26 cellular contexts compared by ENCODE assay signal in the genomic region with DNA sequence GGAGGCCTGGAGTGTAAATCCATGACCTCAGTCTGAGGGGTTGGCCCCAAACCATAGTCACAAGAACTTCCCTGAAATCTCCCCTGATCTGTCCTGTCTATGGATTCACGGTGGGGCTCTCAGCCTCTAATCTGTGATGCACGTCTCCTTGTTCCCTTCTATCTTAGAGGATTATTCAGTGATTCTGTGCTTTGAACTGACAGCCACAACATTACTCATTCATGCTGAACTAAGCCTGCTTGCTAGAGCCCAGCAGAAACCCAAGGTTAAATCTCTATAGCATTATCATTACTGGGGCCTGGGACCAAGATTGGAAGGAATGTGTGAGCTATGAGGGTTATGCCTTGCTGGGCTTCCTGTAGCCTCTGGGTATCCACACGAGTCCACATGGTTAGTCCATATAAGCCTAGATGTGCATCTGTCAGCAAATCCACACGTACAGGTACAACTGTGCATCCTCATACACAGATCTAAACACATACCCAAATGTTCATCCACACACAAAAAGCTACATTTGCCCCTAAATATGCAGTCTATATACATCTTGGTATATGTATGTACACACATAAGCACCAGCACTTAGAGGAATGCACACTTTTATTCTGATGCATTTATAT.
"Had no signal": no experiment of that assay in that cellular context is flagged by ENCODE, and none has a peak within 500 bp of the region (broad histone marks: within the 10 kb centered on the region; RNA-seq: fewer than 3 reads in every experiment).

No MANE protein-coding gene starts in this region.

- H3K9me3 ChIP-seq: gastrocnemius medialis, left ventricle myocardium inferior, ovary, sigmoid colon, suprapubic skin, tibial artery had no signal

- H3K27ac ChIP-seq: gastrocnemius medialis, left ventricle myocardium inferior, ovary, sigmoid colon, suprapubic skin, tibial artery, VCaP had no signal

- DNase-seq: activated CD4-positive, alpha-beta T cell treated with anti-CD3 and anti-CD28 coated beads for 48 hours; activated CD4-positive, alpha-beta T cell treated with anti-CD3 and anti-CD28 coated beads, Interleukin-2, amount 50 U/mL, for 48 hours; activated naive CD4-positive, alpha-beta T cell; anterior cingulate cortex; effector memory CD4-positive, alpha-beta T cell; erythroblast; gastrocnemius medialis; glutamatergic neuron; islet precursor cell; left ventricle myocardium inferior; ovary; sigmoid colon; small intestine; stimulated activated CD4-positive, alpha-beta T cell treated with anti-CD3 and anti-CD28 coated beads, Interleukin-4, amount 100 ng/mL, for 24 hours; T-helper 9 cell; tibial artery had no signal

- H3K4me1 Mint-ChIP-seq: stimulated activated effector memory CD8-positive, alpha-beta T cell treated with anti-CD3 and anti-CD28 coated beads, Interleukin-12 subunit alpha, Interleukin-12 subunit beta, amount 100 ng/mL, for 72 hours had no signal

- H3K9me3 Mint-ChIP-seq: activated naive CD4-positive, alpha-beta T cell treated with anti-CD3 and anti-CD28 coated beads, Interleukin-2, amount 50 U/mL, for 72 hours; stimulated activated effector memory CD8-positive, alpha-beta T cell treated with anti-CD3 and anti-CD28 coated beads, Interleukin-12 subunit alpha, Interleukin-12 subunit beta, amount 100 ng/mL, for 72 hours; T-helper 1 cell treated with Interleukin-12 subunit alpha and Interleukin-12 subunit beta and Interleukin-4 antibody, amounts not matched to agents 30 μg/mL and 1 μg/mL, for 36 hours had no signal

- H3K36me3 ChIP-seq: gastrocnemius medialis, left ventricle myocardium inferior, ovary, sigmoid colon had no signal

- FAIRE-seq: colon, small intestine, TTC549 had no signal

- H3K27me3 ChIP-seq: gastrocnemius medialis, ovary, sigmoid colon, suprapubic skin, tibial artery had no signal

- H3K4me3 Mint-ChIP-seq: stimulated activated effector memory CD8-positive, alpha-beta T cell treated with anti-CD3 and anti-CD28 coated beads, Interleukin-12 subunit alpha, Interleukin-12 subunit beta, amount 100 ng/mL, for 72 hours; T-helper 1 cell treated with Interleukin-12 subunit alpha and Interleukin-12 subunit beta and Interleukin-4 antibody, amounts not matched to agents 30 μg/mL and 1 μg/mL, for 36 hours had no signal

- H3K4me1 ChIP-seq: gastrocnemius medialis, left ventricle myocardium inferior, sigmoid colon, suprapubic skin, tibial artery had no signal

- ATAC-seq: activated CD4-positive, CD25-positive, alpha-beta regulatory T cell treated with anti-CD3 and anti-CD28 coated beads, Interleukin-2, amount 50 U/mL, for 24 hours; activated naive CD4-positive, alpha-beta T cell treated with anti-CD3 and anti-CD28 coated beads, Interleukin-2, amount 50 U/mL, for 72 hours; gastrocnemius medialis; stimulated activated effector memory CD8-positive, alpha-beta T cell treated with anti-CD3 and anti-CD28 coated beads, Interleukin-12 subunit alpha, Interleukin-12 subunit beta, amount 100 ng/mL, for 72 hours had no signal

- H3K27ac Mint-ChIP-seq: progenitor cell of endocrine pancreas; stimulated activated effector memory CD8-positive, alpha-beta T cell treated with anti-CD3 and anti-CD28 coated beads, Interleukin-12 subunit alpha, Interleukin-12 subunit beta, amount 100 ng/mL, for 72 hours; T-helper 1 cell treated with Interleukin-12 subunit alpha and Interleukin-12 subunit beta and Interleukin-4 antibody, amounts not matched to agents 30 μg/mL and 1 μg/mL, for 36 hours had no signal

- H3K27me3 Mint-ChIP-seq: progenitor cell of endocrine pancreas had no signal

- H3K4me3 ChIP-seq: gastrocnemius medialis, left ventricle myocardium inferior, lung, ovary, sigmoid colon, suprapubic skin, tibial artery had no signal
